18 cellular contexts compared by ENCODE assay signal in the genomic region with DNA sequence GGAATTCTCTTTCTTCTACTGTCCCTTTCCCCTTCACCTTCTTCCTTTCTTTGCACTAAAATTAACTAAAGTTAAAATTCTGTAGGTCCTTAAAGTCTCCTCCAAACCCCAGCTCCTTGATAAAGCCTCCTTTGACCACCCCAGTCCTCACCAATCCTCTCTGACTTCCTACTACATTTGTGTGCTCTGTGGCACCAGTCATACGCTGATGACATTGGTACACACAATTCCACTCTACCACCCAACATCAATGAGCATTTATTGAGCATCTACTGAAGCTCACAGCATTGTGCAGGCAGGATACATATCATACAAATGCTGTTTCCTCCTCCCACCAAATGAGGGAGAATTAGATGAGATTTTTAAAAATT. TPM values are rescaled to one million over a fixed set of nuclear protein-coding genes. Genes with fewer than 3 reads are reported as not detected.
DNase-seq lines count a peak whose midpoint lies in the region; ATAC-seq, FAIRE-seq and TF ChIP-seq lines count a peak whose summit lies in the region.
"Had no signal": no experiment of that assay in that cellular context is flagged by ENCODE, and none has a peak within 500 bp of the region (broad histone marks: within the 10 kb centered on the region; RNA-seq: fewer than 3 reads in every experiment).

No MANE protein-coding gene starts in this region.

- peak overlapping the region in 1 of 2 experiments; percentile 72; a peak in 2 of 4 replicates for H3K4me2 ChIP-seq in H1 (ENCODE audit: insufficient read depth in 1 of 2, low read depth in 2 of 2, low read length in 2 of 2)
- H3K4me2 ChIP-seq: BLaER1 had no signal

- H3K4me1 Mint-ChIP-seq in Caco-2 (ENCODE audit: low read depth, unreplicated experiment) (peaks cover 18% of the 10 kb centered on the region), nephron (peaks cover 31% of the 10 kb centered on the region)
- peaks cover 15 to 20% of the 10 kb centered on the region in 2 donors for H3K4me1 Mint-ChIP-seq in stimulated activated naive B cell treated with anti-CD40 and anti-IgM and Interleukin-4, amounts not matched to agents 10 μg/mL and 1 μg/mL and 100 μg/mL, for 72 hours

- H3K23ac ChIP-seq in H1 (ENCODE audit: insufficient read length) = no peak overlapping the region

- H3K9me3 Mint-ChIP-seq in Caco-2 (ENCODE audit: unreplicated experiment) (peaks cover 12% of the 10 kb centered on the region), nephron (peaks cover 2% of the 10 kb centered on the region)
- H3K9me3 Mint-ChIP-seq in stimulated activated naive B cell treated with anti-CD40 and anti-IgM and Interleukin-4, amounts not matched to agents 10 μg/mL and 1 μg/mL and 100 μg/mL, for 72 hours = peaks cover 3% of the 10 kb centered on the region in 2 donors

- no peak for TF ChIP-seq CTCF in Caco-2 (IDR thresholded peaks at IDR 0.05; ENCODE audit: insufficient read depth in 1 of 2, low read depth in 1 of 2, low read length in 1 of 2, severe bottlenecking in 1 of 2, unreplicated experiment in 1 of 2)
- no peak for TF ChIP-seq CTCF in H1 (IDR thresholded peaks at IDR 0.05; ENCODE audit: control extremely low read depth in 1 of 3, insufficient read depth in 1 of 3, low read depth in 1 of 3, low read length in 3 of 3)
- TF ChIP-seq CTCF in nephron (IDR thresholded peaks at IDR 0.05; ENCODE audit: unreplicated experiment in 3 of 3) = no peak

- no peak overlapping the region for H3K56ac ChIP-seq in H1 (replicated peaks; ENCODE audit: insufficient read length, low read depth, low read length)

- 50% methylated on average over 1 of the region's 1 CpG; no CpG with 5 or more reads in 1 of the 2 experiments for WGBS in H1 (ENCODE audit: extremely low coverage in 1 of 2, insufficient coverage in 1 of 2, insufficient read length in 1 of 2, insufficient replicate concordance in 2 of 2, low coverage in 1 of 2, low lambda C conversion rate in 2 of 2, missing lambda C conversion rate in 1 of 2), 2 experiments

- H3K79me2 ChIP-seq in H1 (ENCODE audit: control insufficient read depth in 1 of 2, insufficient read depth in 2 of 2, low read length in 2 of 2) = no peaks in the 10 kb centered on the region

- no peaks in the 10 kb centered on the region for H3K27me3 ChIP-seq in Caco-2 (replicated peaks; ENCODE audit: control insufficient read depth, insufficient read depth, low read length)
- peaks cover 77% of the 10 kb centered on the region for H3K27me3 ChIP-seq in HUES6 (ENCODE audit: control insufficient read depth, insufficient read depth, low read length)
- H3K27me3 ChIP-seq in H1 (replicated peaks in 1 of 4; ENCODE audit: control insufficient read depth in 3 of 4, extremely low read depth in 1 of 4, insufficient read depth in 3 of 4, low read length in 3 of 4) = peaks cover 42 to 87% (median 78%) of the 10 kb centered on the region in 4 experiments

- no peak overlapping the region for H3K18ac ChIP-seq in H1 (ENCODE audit: extremely low read depth, low read length)

- H3K4me1 ChIP-seq in Caco-2 = peaks cover 6% of the 10 kb centered on the region; the same call in 1 of the 2 replicates
- H3K4me1 ChIP-seq in HUES6 (ENCODE audit: control insufficient read depth, insufficient read depth, low read length) = peaks cover 33% of the 10 kb centered on the region
- H3K4me1 ChIP-seq in H1 (replicated peaks in 1 of 4; ENCODE audit: control insufficient read depth in 3 of 4, insufficient read depth in 4 of 4, low read length in 3 of 4) = peaks cover 5 to 35% (median 23%) of the 10 kb centered on the region in 4 experiments

- no peak for TF ChIP-seq POLR2A in H1 (IDR thresholded peaks at IDR 0.05; ENCODE audit: control extremely low read depth in 1 of 2, low read depth in 2 of 2, low read length in 2 of 2)

- H2BK20ac ChIP-seq in H1 (ENCODE audit: low read length) = no peak overlapping the region

- no peak for ATAC-seq in stimulated activated naive B cell treated with anti-CD40 and anti-IgM and Interleukin-4, amounts not matched to agents 10 μg/mL and 1 μg/mL and 100 μg/mL, for 72 hours (replicated peaks)
- ATAC-seq: HCT116 had no signal

- H3K27me3 Mint-ChIP-seq in Caco-2 (ENCODE audit: insufficient read depth, unreplicated experiment) (no peaks in the 10 kb centered on the region), nephron (ENCODE audit: low read depth) (peaks cover 81% of the 10 kb centered on the region)
- H3K27me3 Mint-ChIP-seq in stimulated activated naive B cell treated with anti-CD40 and anti-IgM and Interleukin-4, amounts not matched to agents 10 μg/mL and 1 μg/mL and 100 μg/mL, for 72 hours = peaks cover 55 to 69% of the 10 kb centered on the region in 2 donors

- DNase-seq in Caco-2 (no peak), H1 (ENCODE audit: low read depth in 1 of 2, low spot score in 2 of 2) (no peak), NCI-H510A (lab: John Stamatoyannopoulos, UW) (no peak), hepatic stellate cell (ENCODE audit: low spot score) (no peak)
- DNase-seq in NK-92 treated with Interleukin-12 subunit alpha and Interleukin-12 subunit beta, amount 100 ng/mL, for 24 hours (lab: John Stamatoyannopoulos, UW) = no peak
- DNase-seq in stimulated activated naive B cell treated with anti-CD40 and anti-IgM and Interleukin-4, amounts not matched to agents 10 μg/mL and 1 μg/mL and 100 μg/mL, for 72 hours = no peak
- DNase-seq: 8988T; AML-193; CD8-positive, alpha-beta memory T cell; DMS53 had no signal

- H2BK120ac ChIP-seq in H1 (replicated peaks; ENCODE audit: low read depth, low read length) = no peak overlapping the region

- H2BK5ac ChIP-seq in H1 (ENCODE audit: low read depth, low read length) = no peak overlapping the region

- TF ChIP-seq RAD21 in H1 (IDR thresholded peaks at IDR 0.05 in 1 of 2, conservative IDR thresholded peaks at IDR 0.05 in 1 of 2; ENCODE audit: low read depth in 2 of 2, low read length in 2 of 2) = no peak

- H3K14ac ChIP-seq in H1 (ENCODE audit: insufficient read length) = no peak overlapping the region

- peaks cover 23% of the 10 kb centered on the region; the same call in 1 of the 2 replicates for H3K23me2 ChIP-seq in H1 (ENCODE audit: low read depth, low read length)

- POLR2A ChIA-PET in Caco-2 (lab: Charles Lee) = no interaction called here
- POLR2A ChIA-PET in H1 (lab: Charles Lee; ENCODE audit: partially characterized antibody) = interaction anchor here (2.0 kb wide), 1 partner anchor 9 kb away, joined by 5 read pairs; no protein-coding TSS in a partner anchor

- H4K91ac ChIP-seq in H1 (replicated peaks; ENCODE audit: insufficient read length, low read length) = peak overlapping the region; percentile 8

- peak overlapping the region; percentile 72; the same call in 1 of the 2 replicates for H2BK12ac ChIP-seq in H1 (ENCODE audit: low read depth, low read length)

- H3K4me3 Mint-ChIP-seq in Caco-2 (ENCODE audit: unreplicated experiment) = peak overlapping the region; percentile 100
- peak overlapping the region in 2 of 3 experiments; percentile 3 to 35 for H3K4me3 Mint-ChIP-seq in nephron
- no peak overlapping the region for H3K4me3 Mint-ChIP-seq in stimulated activated naive B cell treated with anti-CD40 and anti-IgM and Interleukin-4, amounts not matched to agents 10 μg/mL and 1 μg/mL and 100 μg/mL, for 72 hours

- H2BK15ac ChIP-seq in H1 (ENCODE audit: low read length) = no peak overlapping the region

- H3K36me3 Mint-ChIP-seq in Caco-2 (ENCODE audit: insufficient read depth, unreplicated experiment) = peaks cover 26% of the 10 kb centered on the region
- H3K36me3 Mint-ChIP-seq in nephron (ENCODE audit: low read depth) = no peaks in the 10 kb centered on the region
- H3K36me3 Mint-ChIP-seq in stimulated activated naive B cell treated with anti-CD40 and anti-IgM and Interleukin-4, amounts not matched to agents 10 μg/mL and 1 μg/mL and 100 μg/mL, for 72 hours = peaks cover 1 to 2% of the 10 kb centered on the region in 2 donors
- H3K36me3 Mint-ChIP-seq: CD8-positive, alpha-beta memory T cell had no signal

- no peak overlapping the region for H4K8ac ChIP-seq in H1 (ENCODE audit: extremely low read depth, insufficient read depth, low read length)

- H4K20me1 ChIP-seq in H1 (replicated peaks in 1 of 2; ENCODE audit: control insufficient read depth in 1 of 2, insufficient read depth in 2 of 2, low read length in 2 of 2) = peaks cover 2 to 5% of the 10 kb centered on the region in 2 experiments

- H3K9ac ChIP-seq in HUES6 (ENCODE audit: low read length) (peak overlapping the region; percentile 82), H1 (replicated peaks in 1 of 4; ENCODE audit: extremely low read depth in 1 of 4, low read depth in 3 of 4, low read length in 3 of 4) (no peak overlapping the region)
- H3K9ac ChIP-seq: BLaER1 had no signal

- peak overlapping the region; percentile 54; the same call in 1 of the 2 replicates for H3K27ac ChIP-seq in HUES6 (ENCODE audit: low read depth, low read length)
- no peak overlapping the region for H3K27ac ChIP-seq in H1 (ENCODE audit: low read depth, low read length)
- H3K27ac ChIP-seq: BLaER1, HL-60 had no signal

- H3K79me1 ChIP-seq in H1 (ENCODE audit: low read depth, low read length) = no peaks in the 10 kb centered on the region

- CTCF ChIA-PET in Caco-2 (lab: Charles Lee) = no interaction called here
- CTCF ChIA-PET in H1 (lab: Charles Lee; ENCODE audit: partially characterized antibody) = interaction anchor here (0.8 to 2.8 kb wide), 8 partner anchors 9 to 301 kb away, joined by 3 to 7 read pairs (median 4); no protein-coding TSS in a partner anchor

- no peak for FAIRE-seq in H1 (lab: Jason Lieb, UNC)
- FAIRE-seq: GM18507, H54 had no signal

- H3K27ac Mint-ChIP-seq in Caco-2 (ENCODE audit: unreplicated experiment) = no peak overlapping the region
- no peak overlapping the region for H3K27ac Mint-ChIP-seq in nephron
- no peak overlapping the region for H3K27ac Mint-ChIP-seq in stimulated activated naive B cell treated with anti-CD40 and anti-IgM and Interleukin-4, amounts not matched to agents 10 μg/mL and 1 μg/mL and 100 μg/mL, for 72 hours
- H3K27ac Mint-ChIP-seq: CD8-positive, alpha-beta memory T cell had no signal

- H4K5ac ChIP-seq in H1 (ENCODE audit: insufficient read length, low read depth, low read length) = no peak overlapping the region

- TF ChIP-seq EP300 in H1 (IDR thresholded peaks at IDR 0.05; ENCODE audit: borderline replicate concordance in 1 of 2, low read depth in 2 of 2, low read length in 2 of 2) = no peak

- H2AFZ ChIP-seq in H1 (ENCODE audit: low read length) = no peak overlapping the region

- intact Hi-C loops in Caco-2 (cut with micrococcal nuclease; ENCODE audit: unreplicated experiment) = loop anchor here (5.0 kb wide), 2 partner anchors 178 to 263 kb away; no protein-coding TSS in a partner anchor

- no peaks in the 10 kb centered on the region for H3K36me3 ChIP-seq in Caco-2 (ENCODE audit: control insufficient read depth, insufficient read depth, low read length)
- H3K36me3 ChIP-seq in HUES6 (ENCODE audit: control insufficient read depth, insufficient read depth, low read length) = no peaks in the 10 kb centered on the region
- H3K36me3 ChIP-seq in H1 (ENCODE audit: control insufficient read depth in 2 of 4, insufficient read depth in 4 of 4, low read length in 3 of 4) = peaks cover 0 to 9% (median 0%) of the 10 kb centered on the region in 4 experiments; a peak in 1 of 8 replicates
- H3K36me3 ChIP-seq: BLaER1 had no signal

- no peak overlapping the region for H2AK5ac ChIP-seq in H1 (ENCODE audit: low read depth, low read length)

- H3K4me3 ChIP-seq in Caco-2 (ENCODE audit: low read depth, low read length) (peak overlapping the region; percentile 62), HUES6 (ENCODE audit: low read depth, low read length) (peak overlapping the region; percentile 72; the same call in 1 of the 2 replicates), H1 (ENCODE audit: extremely low read depth in 1 of 4, insufficient read depth in 2 of 4, low read depth in 3 of 4, low read length in 4 of 4) (peak overlapping the region in 1 of 4 experiments; percentile 55; a peak in 1 of 8 replicates)
- H3K4me3 ChIP-seq: BLaER1 had no signal

- H3K9me3 ChIP-seq in Caco-2 (no peaks in the 10 kb centered on the region), HUES6 (ENCODE audit: control insufficient read depth, insufficient read depth, low read depth, low read length) (no peaks in the 10 kb centered on the region), H1 (ENCODE audit: insufficient read depth in 2 of 2, low read depth in 1 of 2, low read length in 1 of 2) (no peaks in the 10 kb centered on the region)

- H3K4ac ChIP-seq in H1 (replicated peaks; ENCODE audit: insufficient read length, low read depth, low read length) = no peak overlapping the region

- BruUV-seq in Caco-2 (replicated peaks; lab: Mats Ljungman, UMichigan) = no TSS peak

RNA-seq across cellular contexts. Expression of a gene that starts 4.5 kb away (rescaled TPM):
- 149 and 161 TPM in 2 replicates for total RNA-seq in Caco-2 (2022)
- 0.31 TPM in 1 of 2 replicates, not detected in the other for total RNA-seq in H1 (2021; fragmentation: NEBNext Ultra II Directional; extraction: Animal tissue kit (Norgen Biotek cat#: 25700))
- polyA plus RNA-seq in H1 (2011; rRNA removed) = 0.17 and 0.46 TPM in 2 replicates
- 0.37 TPM for polyA plus RNA-seq in H1 (2011; cell fraction: cytosol; rRNA removed)
- polyA plus RNA-seq in H1 (2011; cell fraction: nucleus; rRNA removed) = 0.36 TPM
- 0.44 to 1.2 TPM (median 0.54 TPM) in 4 replicates for polyA plus RNA-seq in H1 (2012, experiment 1 of 2)
- 0.75 TPM for polyA plus RNA-seq in H1 (2012, experiment 2 of 2)
- polyA plus RNA-seq in H1 (2013, experiment 1 of 2) = 0.26 TPM
- polyA plus RNA-seq in H1 (2013, experiment 2 of 2) = 0.28 TPM
- not detected in 2 replicates for polyA minus RNA-seq in H1 (2011; rRNA and poly(A)+ RNA removed)
- polyA minus RNA-seq in H1 (2011; cell fraction: cytosol; rRNA and poly(A)+ RNA removed) = not detected
- not detected for polyA minus RNA-seq in H1 (2011; cell fraction: nucleus; rRNA and poly(A)+ RNA removed)
- total RNA-seq: CD8-positive, alpha-beta memory T cell had no signal
- polyA plus RNA-seq: CD8-positive, alpha-beta memory T cell; IgD-negative memory B cell had no signal

RNA-seq across cellular contexts. Expression of a gene that starts 59.6 kb away (rescaled TPM):
- total RNA-seq in Caco-2 (2022) = 3.1 and 3.3 TPM in 2 replicates
- total RNA-seq in H1 (2021; fragmentation: NEBNext Ultra II Directional; extraction: Animal tissue kit (Norgen Biotek cat#: 25700)) = 2.0 and 2.1 TPM in 2 replicates
- polyA plus RNA-seq in H1 (2011; rRNA removed) = 0.20 TPM in 1 of 2 replicates, not detected in the other
- polyA plus RNA-seq in H1 (2011; cell fraction: cytosol; rRNA removed) = not detected
- not detected for polyA plus RNA-seq in H1 (2011; cell fraction: nucleus; rRNA removed)
- 0.66 to 2.6 TPM (median 1.9 TPM) in 4 replicates for polyA plus RNA-seq in H1 (2012, experiment 1 of 2)
- polyA plus RNA-seq in H1 (2012, experiment 2 of 2) = 0.96 TPM
- 1.5 TPM for polyA plus RNA-seq in H1 (2013, experiment 1 of 2)
- 1.4 TPM for polyA plus RNA-seq in H1 (2013, experiment 2 of 2)
- not detected in 2 replicates for polyA minus RNA-seq in H1 (2011; rRNA and poly(A)+ RNA removed)
- polyA minus RNA-seq in H1 (2011; cell fraction: cytosol; rRNA and poly(A)+ RNA removed) = not detected
- not detected for polyA minus RNA-seq in H1 (2011; cell fraction: nucleus; rRNA and poly(A)+ RNA removed)
- total RNA-seq: CD8-positive, alpha-beta memory T cell had no signal
- polyA plus RNA-seq: CD8-positive, alpha-beta memory T cell; IgD-negative memory B cell had no signal

Comparison
In these comparisons a context has a peak if more than half of its experiments do, and no peak if none do; other contexts are left out.
1. H3K4me3 Mint-ChIP-seq: peak in Caco-2 (single experiment) and nephron (2 of 3); none in stimulated activated naive B cell treated with anti-CD40 and anti-IgM and Interleukin-4, amounts not matched to agents 10 μg/mL and 1 μg/mL and 100 μg/mL, for 72 hours (0 of 2).
2. RNA of a gene that starts 4.5 kb away (total RNA-seq): 149 to 161 TPM in Caco-2; 0.31 TPM in H1; every median in the first group is over 10 times any median in the second.